Comparison of ENCODE assay signal across 1 cellular context in the genomic region with DNA sequence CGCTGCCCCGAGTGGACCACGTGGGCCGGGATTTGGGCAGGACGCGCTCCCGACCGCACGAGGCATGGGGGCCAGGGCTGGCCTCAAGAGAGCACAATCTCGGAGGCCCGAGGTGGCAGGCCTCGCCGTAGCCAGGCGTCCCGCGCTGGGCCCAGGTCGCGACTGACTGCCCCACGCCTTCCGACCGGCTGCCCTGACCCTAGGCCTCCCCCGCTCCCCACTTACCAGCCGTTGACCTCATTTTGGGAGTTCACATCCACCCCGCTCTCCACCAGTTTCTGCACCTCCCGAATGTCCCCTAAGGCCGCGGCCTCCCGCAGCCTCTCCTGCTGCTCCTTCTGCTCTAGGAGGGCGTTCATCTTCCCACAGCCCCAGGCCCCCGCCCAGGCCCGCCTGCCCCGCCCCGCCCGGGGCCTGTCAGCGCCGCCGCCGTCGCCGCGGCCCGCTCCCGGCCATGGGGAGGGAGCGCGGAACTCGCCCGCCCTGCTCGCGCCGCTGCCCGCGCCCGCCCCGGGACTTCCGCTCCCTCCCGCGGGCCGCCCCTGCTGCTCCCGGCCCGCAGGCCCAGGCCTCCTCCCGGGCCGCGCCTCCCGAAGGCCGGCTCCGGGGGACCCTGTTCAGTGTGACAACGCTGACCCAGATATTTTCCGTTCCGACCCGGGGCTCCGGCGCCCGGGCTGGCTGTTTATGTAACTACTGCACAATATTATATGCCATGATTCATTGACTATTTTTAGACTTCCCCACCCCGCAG.
TF ChIP-seq lines count a peak whose summit lies in the region.

A gene with protein sequence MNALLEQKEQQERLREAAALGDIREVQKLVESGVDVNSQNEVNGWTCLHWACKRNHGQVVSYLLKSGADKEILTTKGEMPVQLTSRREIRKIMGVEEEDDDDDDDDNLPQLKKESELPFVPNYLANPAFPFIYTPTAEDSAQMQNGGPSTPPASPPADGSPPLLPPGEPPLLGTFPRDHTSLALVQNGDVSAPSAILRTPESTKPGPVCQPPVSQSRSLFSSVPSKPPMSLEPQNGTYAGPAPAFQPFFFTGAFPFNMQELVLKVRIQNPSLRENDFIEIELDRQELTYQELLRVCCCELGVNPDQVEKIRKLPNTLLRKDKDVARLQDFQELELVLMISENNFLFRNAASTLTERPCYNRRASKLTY (minus strand): TSS at position 619 of the 754 bp plus-strand sequence. CDS start 260 bp downstream, at position 359.

TF ChIP-seq in HepG2, 621 proteins besides CTCF, POLR2A, EP300 and RAD21 (continued from another document and continues in another):
- TF ChIP-seq, protein P1, sequence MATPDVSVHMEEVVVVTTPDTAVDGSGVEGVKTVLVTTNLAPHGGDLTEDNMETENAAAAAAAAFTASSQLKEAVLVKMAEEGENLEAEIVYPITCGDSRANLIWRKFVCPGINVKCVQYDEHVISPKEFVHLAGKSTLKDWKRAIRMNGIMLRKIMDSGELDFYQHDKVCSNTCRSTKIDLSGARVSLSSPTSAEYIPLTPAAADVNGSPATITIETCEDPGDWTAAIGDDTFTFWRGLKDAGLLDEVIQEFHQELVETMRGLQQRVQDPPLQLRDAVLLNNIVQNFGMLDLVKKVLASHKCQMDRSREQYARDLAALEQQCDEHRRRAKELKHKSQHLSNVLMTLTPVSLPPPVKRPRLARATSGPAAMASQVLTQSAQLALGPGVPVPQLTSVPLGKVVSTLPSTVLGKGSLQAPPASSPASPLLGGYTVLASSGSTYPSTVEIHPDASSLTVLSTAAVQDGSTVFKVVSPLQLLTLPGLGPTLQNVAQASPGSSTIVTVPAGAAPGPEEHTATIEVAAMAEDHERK (CRISPR knock-in tag; IDR thresholded peaks at IDR 0.05; ENCODE audit: low read depth) = no peak
- TF ChIP-seq SMARCC2 (IDR thresholded peaks at IDR 0.05) (no peak), SMAD3 (CRISPR knock-in tag; IDR thresholded peaks at IDR 0.05) (peak; percentile 98), SRSF4 (IDR thresholded peaks at IDR 0.05; ENCODE audit: low read depth, low read length, poor library complexity, severe bottlenecking) (no peak), ZNF652 (CRISPR knock-in tag; IDR thresholded peaks at IDR 0.05; ENCODE audit: borderline replicate concordance, low read depth) (peak; percentile 55; the same call in 1 of the 2 replicates), SMAD1 (CRISPR knock-in tag; IDR thresholded peaks at IDR 0.05; ENCODE audit: borderline replicate concordance, low read depth) (no peak), ZNF350 (CRISPR knock-in tag; IDR thresholded peaks at IDR 0.05; ENCODE audit: borderline replicate concordance, low read depth) (peak; percentile 11), POLR2G (IDR thresholded peaks at IDR 0.05; ENCODE audit: low read depth, low read length) (peak; percentile 89), SUZ12 (IDR thresholded peaks at IDR 0.05; ENCODE audit: low read depth, low read length) (no peak), ZNF772 (CRISPR knock-in tag; IDR thresholded peaks at IDR 0.05) (0 out of 2 replicates have a peak, but pooled peaks have one; percentile 47), ZNF484 (CRISPR knock-in tag; IDR thresholded peaks at IDR 0.05; ENCODE audit: borderline replicate concordance, low read depth) (peak; percentile 35; the same call in 1 of the 2 replicates), MBNL3 (CRISPR knock-in tag; conservative IDR thresholded peaks at IDR 0.05) (no peak), ZNF761 (CRISPR knock-in tag; conservative IDR thresholded peaks at IDR 0.05) (0 out of 2 replicates have a peak, but pooled peaks have one; percentile 78), ZNF776 (CRISPR knock-in tag; IDR thresholded peaks at IDR 0.05) (peak; percentile 77; the same call in 1 of the 2 replicates), ZBTB3 (CRISPR knock-in tag; IDR thresholded peaks at IDR 0.05; ENCODE audit: borderline replicate concordance, low read depth) (0 out of 2 replicates have a peak, but pooled peaks have one; percentile 41), NFE2 (CRISPR knock-in tag; IDR thresholded peaks at IDR 0.05) (0 out of 2 replicates have a peak, but pooled peaks have one; percentile 12), NKX3-1 (CRISPR knock-in tag; IDR thresholded peaks at IDR 0.05) (peak; percentile 93; the same call in 1 of the 2 replicates), ATM (IDR thresholded peaks at IDR 0.05; ENCODE audit: borderline replicate concordance) (no peak), ATF7-NPFF (CRISPR knock-in tag; IDR thresholded peaks at IDR 0.05; ENCODE audit: low read depth) (peak; percentile 26; the same call in 1 of the 2 replicates), NFKBIZ (CRISPR knock-in tag; IDR thresholded peaks at IDR 0.05) (no peak; the same call in 1 of the 2 replicates), ZNF766 (CRISPR knock-in tag; IDR thresholded peaks at IDR 0.05; ENCODE audit: borderline replicate concordance) (peak; percentile 94)
- TF ChIP-seq, protein P2, sequence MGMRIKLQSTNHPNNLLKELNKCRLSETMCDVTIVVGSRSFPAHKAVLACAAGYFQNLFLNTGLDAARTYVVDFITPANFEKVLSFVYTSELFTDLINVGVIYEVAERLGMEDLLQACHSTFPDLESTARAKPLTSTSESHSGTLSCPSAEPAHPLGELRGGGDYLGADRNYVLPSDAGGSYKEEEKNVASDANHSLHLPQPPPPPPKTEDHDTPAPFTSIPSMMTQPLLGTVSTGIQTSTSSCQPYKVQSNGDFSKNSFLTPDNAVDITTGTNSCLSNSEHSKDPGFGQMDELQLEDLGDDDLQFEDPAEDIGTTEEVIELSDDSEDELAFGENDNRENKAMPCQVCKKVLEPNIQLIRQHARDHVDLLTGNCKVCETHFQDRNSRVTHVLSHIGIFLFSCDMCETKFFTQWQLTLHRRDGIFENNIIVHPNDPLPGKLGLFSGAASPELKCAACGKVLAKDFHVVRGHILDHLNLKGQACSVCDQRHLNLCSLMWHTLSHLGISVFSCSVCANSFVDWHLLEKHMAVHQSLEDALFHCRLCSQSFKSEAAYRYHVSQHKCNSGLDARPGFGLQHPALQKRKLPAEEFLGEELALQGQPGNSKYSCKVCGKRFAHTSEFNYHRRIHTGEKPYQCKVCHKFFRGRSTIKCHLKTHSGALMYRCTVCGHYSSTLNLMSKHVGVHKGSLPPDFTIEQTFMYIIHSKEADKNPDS (CRISPR knock-in tag; IDR thresholded peaks at IDR 0.05) = no peak
- TF ChIP-seq, protein P3, sequence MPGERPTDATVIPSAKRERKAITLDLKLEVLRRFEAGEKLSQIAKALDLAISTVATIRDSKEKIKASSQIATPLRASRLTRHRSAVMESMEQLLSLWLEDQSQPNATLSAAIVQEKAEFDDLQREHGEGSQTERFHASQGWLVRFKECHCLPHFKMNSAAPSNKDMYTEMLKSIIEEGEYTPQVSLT (CRISPR knock-in tag; IDR thresholded peaks at IDR 0.05; ENCODE audit: borderline replicate concordance, low read depth) = no peak; the same call in 1 of the 2 replicates
- TF ChIP-seq, protein P4, sequence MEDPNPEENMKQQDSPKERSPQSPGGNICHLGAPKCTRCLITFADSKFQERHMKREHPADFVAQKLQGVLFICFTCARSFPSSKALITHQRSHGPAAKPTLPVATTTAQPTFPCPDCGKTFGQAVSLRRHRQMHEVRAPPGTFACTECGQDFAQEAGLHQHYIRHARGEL (CRISPR knock-in tag; IDR thresholded peaks at IDR 0.05) = no peak
- TF ChIP-seq, protein P5, sequence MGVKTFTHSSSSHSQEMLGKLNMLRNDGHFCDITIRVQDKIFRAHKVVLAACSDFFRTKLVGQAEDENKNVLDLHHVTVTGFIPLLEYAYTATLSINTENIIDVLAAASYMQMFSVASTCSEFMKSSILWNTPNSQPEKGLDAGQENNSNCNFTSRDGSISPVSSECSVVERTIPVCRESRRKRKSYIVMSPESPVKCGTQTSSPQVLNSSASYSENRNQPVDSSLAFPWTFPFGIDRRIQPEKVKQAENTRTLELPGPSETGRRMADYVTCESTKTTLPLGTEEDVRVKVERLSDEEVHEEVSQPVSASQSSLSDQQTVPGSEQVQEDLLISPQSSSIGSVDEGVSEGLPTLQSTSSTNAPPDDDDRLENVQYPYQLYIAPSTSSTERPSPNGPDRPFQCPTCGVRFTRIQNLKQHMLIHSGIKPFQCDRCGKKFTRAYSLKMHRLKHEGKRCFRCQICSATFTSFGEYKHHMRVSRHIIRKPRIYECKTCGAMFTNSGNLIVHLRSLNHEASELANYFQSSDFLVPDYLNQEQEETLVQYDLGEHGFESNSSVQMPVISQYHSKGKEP (CRISPR knock-in tag; IDR thresholded peaks at IDR 0.05) = peak; percentile 49; the same call in 1 of the 2 replicates
- TF ChIP-seq, protein P6, sequence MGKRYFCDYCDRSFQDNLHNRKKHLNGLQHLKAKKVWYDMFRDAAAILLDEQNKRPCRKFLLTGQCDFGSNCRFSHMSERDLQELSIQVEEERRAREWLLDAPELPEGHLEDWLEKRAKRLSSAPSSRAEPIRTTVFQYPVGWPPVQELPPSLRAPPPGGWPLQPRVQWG (CRISPR knock-in tag; IDR thresholded peaks at IDR 0.05; ENCODE audit: borderline replicate concordance, low read depth) = no peak
- TF ChIP-seq, protein P7, sequence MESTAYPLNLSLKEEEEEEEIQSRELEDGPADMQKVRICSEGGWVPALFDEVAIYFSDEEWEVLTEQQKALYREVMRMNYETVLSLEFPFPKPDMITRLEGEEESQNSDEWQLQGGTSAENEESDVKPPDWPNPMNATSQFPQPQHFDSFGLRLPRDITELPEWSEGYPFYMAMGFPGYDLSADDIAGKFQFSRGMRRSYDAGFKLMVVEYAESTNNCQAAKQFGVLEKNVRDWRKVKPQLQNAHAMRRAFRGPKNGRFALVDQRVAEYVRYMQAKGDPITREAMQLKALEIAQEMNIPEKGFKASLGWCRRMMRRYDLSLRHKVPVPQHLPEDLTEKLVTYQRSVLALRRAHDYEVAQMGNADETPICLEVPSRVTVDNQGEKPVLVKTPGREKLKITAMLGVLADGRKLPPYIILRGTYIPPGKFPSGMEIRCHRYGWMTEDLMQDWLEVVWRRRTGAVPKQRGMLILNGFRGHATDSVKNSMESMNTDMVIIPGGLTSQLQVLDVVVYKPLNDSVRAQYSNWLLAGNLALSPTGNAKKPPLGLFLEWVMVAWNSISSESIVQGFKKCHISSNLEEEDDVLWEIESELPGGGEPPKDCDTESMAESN (CRISPR knock-in tag; conservative IDR thresholded peaks at IDR 0.05) = peak; percentile 53
- TF ChIP-seq, protein P8, sequence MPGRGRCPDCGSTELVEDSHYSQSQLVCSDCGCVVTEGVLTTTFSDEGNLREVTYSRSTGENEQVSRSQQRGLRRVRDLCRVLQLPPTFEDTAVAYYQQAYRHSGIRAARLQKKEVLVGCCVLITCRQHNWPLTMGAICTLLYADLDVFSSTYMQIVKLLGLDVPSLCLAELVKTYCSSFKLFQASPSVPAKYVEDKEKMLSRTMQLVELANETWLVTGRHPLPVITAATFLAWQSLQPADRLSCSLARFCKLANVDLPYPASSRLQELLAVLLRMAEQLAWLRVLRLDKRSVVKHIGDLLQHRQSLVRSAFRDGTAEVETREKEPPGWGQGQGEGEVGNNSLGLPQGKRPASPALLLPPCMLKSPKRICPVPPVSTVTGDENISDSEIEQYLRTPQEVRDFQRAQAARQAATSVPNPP (CRISPR knock-in tag; IDR thresholded peaks at IDR 0.05) = no peak
- TF ChIP-seq, protein P9, sequence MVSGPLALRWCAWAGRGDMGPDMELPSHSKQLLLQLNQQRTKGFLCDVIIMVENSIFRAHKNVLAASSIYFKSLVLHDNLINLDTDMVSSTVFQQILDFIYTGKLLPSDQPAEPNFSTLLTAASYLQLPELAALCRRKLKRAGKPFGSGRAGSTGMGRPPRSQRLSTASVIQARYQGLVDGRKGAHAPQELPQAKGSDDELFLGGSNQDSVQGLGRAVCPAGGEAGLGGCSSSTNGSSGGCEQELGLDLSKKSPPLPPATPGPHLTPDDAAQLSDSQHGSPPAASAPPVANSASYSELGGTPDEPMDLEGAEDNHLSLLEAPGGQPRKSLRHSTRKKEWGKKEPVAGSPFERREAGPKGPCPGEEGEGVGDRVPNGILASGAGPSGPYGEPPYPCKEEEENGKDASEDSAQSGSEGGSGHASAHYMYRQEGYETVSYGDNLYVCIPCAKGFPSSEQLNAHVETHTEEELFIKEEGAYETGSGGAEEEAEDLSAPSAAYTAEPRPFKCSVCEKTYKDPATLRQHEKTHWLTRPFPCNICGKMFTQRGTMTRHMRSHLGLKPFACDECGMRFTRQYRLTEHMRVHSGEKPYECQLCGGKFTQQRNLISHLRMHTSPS (CRISPR knock-in tag; IDR thresholded peaks at IDR 0.05; ENCODE audit: low read depth) = peak; percentile 62
- TF ChIP-seq, protein P10, sequence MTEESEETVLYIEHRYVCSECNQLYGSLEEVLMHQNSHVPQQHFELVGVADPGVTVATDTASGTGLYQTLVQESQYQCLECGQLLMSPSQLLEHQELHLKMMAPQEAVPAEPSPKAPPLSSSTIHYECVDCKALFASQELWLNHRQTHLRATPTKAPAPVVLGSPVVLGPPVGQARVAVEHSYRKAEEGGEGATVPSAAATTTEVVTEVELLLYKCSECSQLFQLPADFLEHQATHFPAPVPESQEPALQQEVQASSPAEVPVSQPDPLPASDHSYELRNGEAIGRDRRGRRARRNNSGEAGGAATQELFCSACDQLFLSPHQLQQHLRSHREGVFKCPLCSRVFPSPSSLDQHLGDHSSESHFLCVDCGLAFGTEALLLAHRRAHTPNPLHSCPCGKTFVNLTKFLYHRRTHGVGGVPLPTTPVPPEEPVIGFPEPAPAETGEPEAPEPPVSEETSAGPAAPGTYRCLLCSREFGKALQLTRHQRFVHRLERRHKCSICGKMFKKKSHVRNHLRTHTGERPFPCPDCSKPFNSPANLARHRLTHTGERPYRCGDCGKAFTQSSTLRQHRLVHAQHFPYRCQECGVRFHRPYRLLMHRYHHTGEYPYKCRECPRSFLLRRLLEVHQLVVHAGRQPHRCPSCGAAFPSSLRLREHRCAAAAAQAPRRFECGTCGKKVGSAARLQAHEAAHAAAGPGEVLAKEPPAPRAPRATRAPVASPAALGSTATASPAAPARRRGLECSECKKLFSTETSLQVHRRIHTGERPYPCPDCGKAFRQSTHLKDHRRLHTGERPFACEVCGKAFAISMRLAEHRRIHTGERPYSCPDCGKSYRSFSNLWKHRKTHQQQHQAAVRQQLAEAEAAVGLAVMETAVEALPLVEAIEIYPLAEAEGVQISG (CRISPR knock-in tag; IDR thresholded peaks at IDR 0.05) = peak; percentile 94
- TF ChIP-seq, protein P11, sequence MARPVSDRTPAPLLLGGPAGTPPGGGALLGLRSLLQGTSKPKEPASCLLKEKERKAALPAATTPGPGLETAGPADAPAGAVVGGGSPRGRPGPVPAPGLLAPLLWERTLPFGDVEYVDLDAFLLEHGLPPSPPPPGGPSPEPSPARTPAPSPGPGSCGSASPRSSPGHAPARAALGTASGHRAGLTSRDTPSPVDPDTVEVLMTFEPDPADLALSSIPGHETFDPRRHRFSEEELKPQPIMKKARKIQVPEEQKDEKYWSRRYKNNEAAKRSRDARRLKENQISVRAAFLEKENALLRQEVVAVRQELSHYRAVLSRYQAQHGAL (CRISPR knock-in tag; IDR thresholded peaks at IDR 0.05; ENCODE audit: not compliant biosample characterization) = peak; percentile 83
- TF ChIP-seq, protein P12, sequence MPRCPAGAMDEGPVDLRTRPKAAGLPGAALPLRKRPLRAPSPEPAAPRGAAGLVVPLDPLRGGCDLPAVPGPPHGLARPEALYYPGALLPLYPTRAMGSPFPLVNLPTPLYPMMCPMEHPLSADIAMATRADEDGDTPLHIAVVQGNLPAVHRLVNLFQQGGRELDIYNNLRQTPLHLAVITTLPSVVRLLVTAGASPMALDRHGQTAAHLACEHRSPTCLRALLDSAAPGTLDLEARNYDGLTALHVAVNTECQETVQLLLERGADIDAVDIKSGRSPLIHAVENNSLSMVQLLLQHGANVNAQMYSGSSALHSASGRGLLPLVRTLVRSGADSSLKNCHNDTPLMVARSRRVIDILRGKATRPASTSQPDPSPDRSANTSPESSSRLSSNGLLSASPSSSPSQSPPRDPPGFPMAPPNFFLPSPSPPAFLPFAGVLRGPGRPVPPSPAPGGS (CRISPR knock-in tag; IDR thresholded peaks at IDR 0.05) = no peak
